Comparison of ENCODE assay signal across 32 cellular contexts in genomic region chr2:26560892-26561291, GRCh38.
DNase-seq lines count a peak whose midpoint lies in the region; ATAC-seq, FAIRE-seq and TF ChIP-seq lines count a peak whose summit lies in the region.
"Had no signal": no experiment of that assay in that cellular context is flagged by ENCODE, and none has a peak within 500 bp of the region (broad histone marks: within the 10 kb centered on the region; RNA-seq: fewer than 3 reads in every experiment).

No MANE protein-coding gene starts in this region.

- H3K27ac Mint-ChIP-seq in activated CD8-positive, alpha-beta memory T cell treated with anti-CD3 and anti-CD28 coated beads, Interleukin-2, amount 10 ng/mL, durations not matched to agents 7 days and 5 days = no peak overlapping the region
- H3K27ac Mint-ChIP-seq: CD14-positive monocyte; CD8-positive, alpha-beta memory T cell had no signal

- POLR2A ChIA-PET in HepG2 (lab: Yijun Ruan, JAX) = no interaction called here

- peaks cover 83% of the 10 kb centered on the region for H3K27me3 Mint-ChIP-seq in activated CD8-positive, alpha-beta memory T cell treated with anti-CD3 and anti-CD28 coated beads, Interleukin-2, amount 10 ng/mL, durations not matched to agents 7 days and 5 days

- no peak overlapping the region for H3K27ac ChIP-seq in right lobe of liver
- H3K27ac ChIP-seq in HepG2 (ENCODE audit: extremely low read length, insufficient read depth, low read length) = no peak overlapping the region
- no peak overlapping the region for H3K27ac ChIP-seq in sigmoid colon
- H3K27ac ChIP-seq: 22Rv1, GM23248, SJCRH30 had no signal

- no peak overlapping the region for H3K4me3 Mint-ChIP-seq in activated CD8-positive, alpha-beta memory T cell treated with anti-CD3 and anti-CD28 coated beads, Interleukin-2, amount 10 ng/mL, durations not matched to agents 7 days and 5 days

- peaks cover 9% of the 10 kb centered on the region for H3K4me1 Mint-ChIP-seq in activated CD8-positive, alpha-beta memory T cell treated with anti-CD3 and anti-CD28 coated beads, Interleukin-2, amount 10 ng/mL, durations not matched to agents 7 days and 5 days

- H4K20me1 ChIP-seq in HepG2 (ENCODE audit: insufficient read depth, low read length) = no peaks in the 10 kb centered on the region; the same call in 1 of the 2 replicates

- H3K36me3 Mint-ChIP-seq in activated CD8-positive, alpha-beta memory T cell treated with anti-CD3 and anti-CD28 coated beads, Interleukin-2, amount 10 ng/mL, durations not matched to agents 7 days and 5 days = no peaks in the 10 kb centered on the region
- H3K36me3 Mint-ChIP-seq: CD14-positive monocyte; CD8-positive, alpha-beta memory T cell had no signal

- TF ChIP-seq EP300 in HepG2 (IDR thresholded peaks at IDR 0.05; ENCODE audit: low read depth in 2 of 2, low read length in 2 of 2) = no peak
- TF ChIP-seq EP300 in HepG2 (CRISPR knock-in tag; IDR thresholded peaks at IDR 0.05; ENCODE audit: borderline replicate concordance) = no peak
- no peak for TF ChIP-seq EP300 in sigmoid colon (IDR thresholded peaks at IDR 0.05)

- H3K4me1 ChIP-seq in right lobe of liver (peaks cover 0 to 5% (median 0%) of the 10 kb centered on the region in 4 donors), HepG2 (ENCODE audit: insufficient read depth, low read length) (peaks cover 13% of the 10 kb centered on the region), sigmoid colon (peaks cover 0 to 16% (median 13%) of the 10 kb centered on the region in 4 donors)
- H3K4me1 ChIP-seq: BE2C had no signal

- H3K9me3 ChIP-seq in right lobe of liver = no peaks in the 10 kb centered on the region
- H3K9me3 ChIP-seq in HepG2 (ENCODE audit: low read length) = no peaks in the 10 kb centered on the region
- no peaks in the 10 kb centered on the region for H3K9me3 ChIP-seq in sigmoid colon
- H3K9me3 ChIP-seq: BE2C, SJCRH30 had no signal

- H2AFZ ChIP-seq in HepG2 (ENCODE audit: low read length) = no peak overlapping the region
- H2AFZ ChIP-seq: GM23248 had no signal

- DNase-seq in activated CD8-positive, alpha-beta memory T cell treated with anti-CD3 and anti-CD28 coated beads, Interleukin-2, amount 50 U/mL, for 4 hours = peak; percentile 1
- DNase-seq in activated CD8-positive, alpha-beta memory T cell treated with anti-CD3 and anti-CD28 coated beads, Interleukin-2, amount 10 ng/mL, durations not matched to agents 7 days and 5 days = no peak
- DNase-seq in right lobe of liver = peak in 2 of 3 donors; percentile 3 to 9
- DNase-seq in HepG2 (ENCODE audit: low spot score) = no peak
- peak; percentile 8 for DNase-seq in sigmoid colon
- no peak for DNase-seq in HuH-7 (ENCODE audit: low spot score)
- DNase-seq in COLO668 (lab: John Stamatoyannopoulos, UW; ENCODE audit: unreplicated experiment) = no peak
- DNase-seq: BE2C; CD8-positive, alpha-beta memory T cell; DMS153; DND-41; GM23248; H7; Kasumi-1; NCI-H1092 treated with DMSO at 0.1 percent for 48 hours; NCI-H1436; NCI-H187; NCI-H2081 treated with DMSO at 0.1 percent for 48 hours; NCI-H2171; NCI-H226; NCI-H524; NCI-H82; NK-92 treated with Interleukin-12 subunit alpha and Interleukin-12 subunit beta, amount 100 ng/mL, for 24 hours; PC-3; SJCRH30 had no signal

- H3K36me3 ChIP-seq in right lobe of liver (no peaks in the 10 kb centered on the region), HepG2 (replicated peaks in 1 of 2; ENCODE audit: control insufficient read depth in 1 of 2, insufficient read depth in 2 of 2, low read length in 2 of 2) (no peaks in the 10 kb centered on the region), sigmoid colon (no peaks in the 10 kb centered on the region)
- H3K36me3 ChIP-seq: BE2C, SJCRH30 had no signal

- no peaks in the 10 kb centered on the region for H3K9me3 Mint-ChIP-seq in activated CD8-positive, alpha-beta memory T cell treated with anti-CD3 and anti-CD28 coated beads, Interleukin-2, amount 10 ng/mL, durations not matched to agents 7 days and 5 days (ENCODE audit: low read depth)

- H3K4me3 ChIP-seq in right lobe of liver (no peak overlapping the region), HepG2 (replicated peaks in 1 of 3; ENCODE audit: insufficient read depth in 1 of 3, low read depth in 2 of 3, low read length in 3 of 3) (no peak overlapping the region), sigmoid colon (no peak overlapping the region)
- H3K4me3 ChIP-seq: GM23248, K562, SJCRH30 had no signal

- H3K79me2 ChIP-seq in HepG2 (ENCODE audit: insufficient read depth, low read length) = no peaks in the 10 kb centered on the region

- TF ChIP-seq CTCF in right lobe of liver (IDR thresholded peaks at IDR 0.05) = no peak
- TF ChIP-seq CTCF in HepG2 (CRISPR knock-in tag; IDR thresholded peaks at IDR 0.05) = no peak
- TF ChIP-seq CTCF in sigmoid colon (IDR thresholded peaks at IDR 0.05) = no peak

- no peak for FAIRE-seq in HepG2 (lab: Jason Lieb, UNC)
- FAIRE-seq: GM12892, GM19239, K562 had no signal

- BruUV-seq in HepG2 (replicated peaks; lab: Mats Ljungman, UMichigan) = no TSS peak

- no peak overlapping the region for H3K9ac ChIP-seq in HepG2 (ENCODE audit: insufficient read depth, low read depth, low read length)
- H3K9ac ChIP-seq: GM23248 had no signal

- H3K4me2 ChIP-seq in HepG2 (ENCODE audit: low read depth, low read length) = no peak overlapping the region

- in situ Hi-C loops in HepG2 (cut with HindIII; ENCODE audit: extremely low pct_ligation_motif_present, low pct_unique_long_range_greater_than_20kb) = no loop called here

- H3K27me3 ChIP-seq in right lobe of liver = no peaks in the 10 kb centered on the region
- peaks cover 29 to 92% of the 10 kb centered on the region in 2 experiments for H3K27me3 ChIP-seq in HepG2 (ENCODE audit: control insufficient read depth in 1 of 2, insufficient read depth in 2 of 2, low read length in 2 of 2)
- peaks cover 0 to 63% (median 23%) of the 10 kb centered on the region in 3 donors for H3K27me3 ChIP-seq in sigmoid colon
- H3K27me3 ChIP-seq: BE2C had no signal

- TF ChIP-seq POLR2A in right lobe of liver (IDR thresholded peaks at IDR 0.05) (no peak), HepG2 (IDR thresholded peaks at IDR 0.05; ENCODE audit: insufficient read depth in 1 of 2, low read depth in 2 of 2, low read length in 2 of 2) (no peak), sigmoid colon (IDR thresholded peaks at IDR 0.05) (no peak)

- intact Hi-C loops in right lobe of liver (cut with DNase I) (no loop called here), HepG2 (cut with micrococcal nuclease; ENCODE audit: unreplicated experiment) (no loop called here), sigmoid colon (cut with DNase I) (no loop called here)

- no peak for ATAC-seq in activated CD8-positive, alpha-beta memory T cell treated with anti-CD3 and anti-CD28 coated beads, Interleukin-2, amount 10 ng/mL, durations not matched to agents 7 days and 5 days
- no peak for ATAC-seq in right lobe of liver
- ATAC-seq in HepG2 = no peak
- ATAC-seq in GM18868 (IDR thresholded peaks at IDR 0.05; ENCODE audit: unreplicated experiment) = no peak
- ATAC-seq: K562, PC-3, Right ventricle myocardium inferior had no signal

- TF ChIP-seq RAD21 in HepG2 (CRISPR knock-in tag; IDR thresholded peaks at IDR 0.05) = no peak

- CTCF ChIA-PET in activated CD8-positive, alpha-beta memory T cell treated with anti-CD3 and anti-CD28 coated beads, Interleukin-2, amount 10 ng/mL, durations not matched to agents 7 days and 5 days (lab: Charles Lee) = interaction anchor here (1.9 kb wide), 1 partner anchor 17 kb away, joined by 11 read pairs; no protein-coding TSS in a partner anchor
- CTCF ChIA-PET in HepG2 (lab: Yijun Ruan, JAX; ENCODE audit: low intra/inter-chr PET ratio, low total read pairs) = no interaction called here

- WGBS in right lobe of liver (ENCODE audit: insufficient coverage, low coverage, low lambda C conversion rate, missing lambda C conversion rate) = 89% methylated on average over 3 of the region's 3 CpGs
- 39% methylated on average over 3 of the region's 3 CpGs for WGBS in HepG2 (ENCODE audit: low lambda C conversion rate)
- WGBS in sigmoid colon, 2 donors = 93 to 94% methylated on average over 3 of the region's 3 CpGs

TF ChIP-seq in HepG2, 621 proteins besides CTCF, POLR2A, EP300 and RAD21 (continues in another document):
- TF ChIP-seq ATF5 (CRISPR knock-in tag; IDR thresholded peaks at IDR 0.05; ENCODE audit: low read depth) = no peak
- no peak for TF ChIP-seq DPF2 (CRISPR knock-in tag; IDR thresholded peaks at IDR 0.05; ENCODE audit: borderline replicate concordance, low read depth)
- no peak for TF ChIP-seq IRF9 (CRISPR knock-in tag; IDR thresholded peaks at IDR 0.05; ENCODE audit: borderline replicate concordance)
- no peak for TF ChIP-seq ZNF17 (CRISPR knock-in tag; IDR thresholded peaks at IDR 0.05)
- no peak for TF ChIP-seq LCORL (IDR thresholded peaks at IDR 0.05)
- TF ChIP-seq LCORL (CRISPR knock-in tag; IDR thresholded peaks at IDR 0.05) = no peak
- no peak for TF ChIP-seq NFE2L1 (CRISPR knock-in tag; IDR thresholded peaks at IDR 0.05; ENCODE audit: borderline replicate concordance)
- TF ChIP-seq GRHL1 (CRISPR knock-in tag; conservative IDR thresholded peaks at IDR 0.05) = no peak

Comparison
In these comparisons a context has a peak if more than half of its experiments do, and no peak if none do; other contexts are left out.
1. DNase-seq: peak in activated CD8-positive, alpha-beta memory T cell treated with anti-CD3 and anti-CD28 coated beads, Interleukin-2, amount 50 U/mL, for 4 hours (single experiment), right lobe of liver (2 of 3) and sigmoid colon (single experiment); none in activated CD8-positive, alpha-beta memory T cell treated with anti-CD3 and anti-CD28 coated beads, Interleukin-2, amount 10 ng/mL, durations not matched to agents 7 days and 5 days (single experiment), HepG2 (single experiment), HuH-7 (single experiment) and COLO668 (single experiment).